9 cellular contexts compared by ENCODE assay signal in the genomic region with DNA sequence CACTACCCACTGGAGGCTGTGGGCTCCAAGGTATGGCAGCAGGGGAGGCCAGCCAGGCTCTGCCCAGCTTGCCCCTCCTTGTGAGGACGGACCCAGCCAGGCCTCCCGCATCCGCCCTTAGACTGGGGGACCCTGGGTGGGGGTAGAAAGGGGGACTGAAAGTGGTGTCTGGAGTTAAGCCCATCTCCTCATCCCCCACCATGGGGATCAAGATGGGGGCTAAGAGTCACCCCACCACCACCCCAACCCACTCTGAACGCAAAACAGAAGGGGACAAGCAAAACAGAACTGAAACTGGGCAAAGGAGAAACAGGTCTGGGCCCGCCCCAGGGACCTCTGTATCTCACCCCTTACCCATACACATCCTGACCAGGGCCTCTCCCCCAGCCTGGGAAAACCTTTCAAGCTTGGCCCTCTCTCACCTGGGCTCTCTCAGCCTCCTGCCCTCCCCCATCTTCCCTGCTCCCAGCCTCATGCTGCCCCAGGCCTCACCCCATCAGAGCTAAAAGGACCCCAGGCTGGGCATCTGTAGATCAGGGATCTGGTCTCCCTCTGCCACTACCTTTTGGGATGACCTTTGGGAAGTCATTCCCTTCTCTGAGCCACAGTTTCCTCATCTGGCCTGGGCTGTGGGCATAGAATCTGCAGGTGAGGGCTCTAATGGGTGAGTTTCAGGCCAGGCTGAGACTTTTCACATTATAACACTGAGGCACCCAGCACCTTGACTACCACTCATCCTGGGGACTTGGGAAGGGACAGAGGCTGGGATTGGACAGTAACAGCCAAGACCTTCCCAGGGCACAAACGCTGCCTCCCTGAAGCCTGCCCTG. TPM values are rescaled to one million over a fixed set of nuclear protein-coding genes. Genes with fewer than 3 reads are reported as not detected.
A peak's percentile ranks its signal among the peaks of the same experiment; 100 is the strongest.
DNase-seq lines count a peak whose midpoint lies in the region; ATAC-seq, FAIRE-seq and TF ChIP-seq lines count a peak whose summit lies in the region.
"Had no signal": no experiment of that assay in that cellular context is flagged by ENCODE, and none has a peak within 500 bp of the region (broad histone marks: within the 10 kb centered on the region; RNA-seq: fewer than 3 reads in every experiment).

No MANE protein-coding gene starts in this region.

- no peaks in the 10 kb centered on the region for H3K9me3 ChIP-seq in naive thymus-derived CD4-positive, alpha-beta T cell (ENCODE audit: control insufficient read depth in 2 of 3, low read length in 3 of 3)
- H3K9me3 ChIP-seq: right atrium auricular region had no signal

- no peaks in the 10 kb centered on the region for H3K36me3 Mint-ChIP-seq in naive thymus-derived CD4-positive, alpha-beta T cell

- peaks cover 28 to 47% of the 10 kb centered on the region in 2 donors for H3K4me1 ChIP-seq in naive thymus-derived CD4-positive, alpha-beta T cell (ENCODE audit: control insufficient read depth in 2 of 2, insufficient read depth in 2 of 2, low read length in 2 of 2)
- H3K4me1 ChIP-seq: right atrium auricular region had no signal

- peaks cover 20 to 64% (median 44%) of the 10 kb centered on the region in 7 donors for H3K4me1 Mint-ChIP-seq in naive thymus-derived CD4-positive, alpha-beta T cell

- FAIRE-seq in GM12892 (lab: Jason Lieb, UNC): no peak
- no peak for FAIRE-seq in RCC 7860 (lab: Jason Lieb, UNC)
- FAIRE-seq: islet of Langerhans had no signal

- intact Hi-C loops in naive thymus-derived CD4-positive, alpha-beta T cell (cut with micrococcal nuclease): no loop called here

- no peaks in the 10 kb centered on the region for H3K27me3 Mint-ChIP-seq in naive thymus-derived CD4-positive, alpha-beta T cell

- 0 out of 2 replicates have a peak, but pooled peaks have one; percentile 27 for TF ChIP-seq POLR2A in GM12892 (IDR thresholded peaks at IDR 0.05; ENCODE audit: low read depth, low read length)

- no peaks in the 10 kb centered on the region for H3K9me3 Mint-ChIP-seq in naive thymus-derived CD4-positive, alpha-beta T cell

- H3K4me3 ChIP-seq in naive thymus-derived CD4-positive, alpha-beta T cell (ENCODE audit: low read length): no peak overlapping the region
- H3K4me3 ChIP-seq: right atrium auricular region had no signal

- peak; percentile 25 for ATAC-seq in GM21825 (IDR thresholded peaks at IDR 0.05; ENCODE audit: unreplicated experiment)
- ATAC-seq in naive thymus-derived CD4-positive, alpha-beta T cell: peak; percentile 26

- H3K36me3 ChIP-seq in naive thymus-derived CD4-positive, alpha-beta T cell (ENCODE audit: control insufficient read depth in 2 of 3, insufficient read depth in 3 of 3, low read length in 3 of 3): no peaks in the 10 kb centered on the region
- H3K36me3 ChIP-seq: right atrium auricular region had no signal

- no peaks in the 10 kb centered on the region for H3K27me3 ChIP-seq in naive thymus-derived CD4-positive, alpha-beta T cell (ENCODE audit: control insufficient read depth in 2 of 2, insufficient read depth in 2 of 2, low read length in 2 of 2)
- H3K27me3 ChIP-seq: right atrium auricular region had no signal

- CTCF ChIA-PET in naive thymus-derived CD4-positive, alpha-beta T cell (lab: Charles Lee): interaction anchor here (0.6 kb wide), 1 partner anchor 23 kb away, joined by 3 read pairs; no protein-coding TSS in a partner anchor

- no peak overlapping the region for H3K27ac ChIP-seq in naive thymus-derived CD4-positive, alpha-beta T cell (ENCODE audit: low read depth, low read length)
- H3K27ac ChIP-seq: right atrium auricular region had no signal

- H3K27ac Mint-ChIP-seq in naive thymus-derived CD4-positive, alpha-beta T cell: peak overlapping the region in 2 of 9 donors; percentile 4 to 85

- POLR2A ChIA-PET in naive thymus-derived CD4-positive, alpha-beta T cell (lab: Charles Lee): no interaction called here

- no peak overlapping the region for H3K4me3 Mint-ChIP-seq in naive thymus-derived CD4-positive, alpha-beta T cell

- DNase-seq in GM12892 (ENCODE audit: insufficient read length) (no peak), RCC 7860 (ENCODE audit: low spot score) (peak; percentile 41), foreskin melanocyte (no peak), NCI-H1048 (lab: John Stamatoyannopoulos, UW) (no peak)
- no peak for DNase-seq in naive thymus-derived CD4-positive, alpha-beta T cell
- no peak for DNase-seq in stimulated activated CD4-positive, alpha-beta T cell treated with anti-CD3 and anti-CD28 coated beads, Interleukin-4, amount 100 ng/mL, for 1 hour

RNA-seq across cellular contexts. Expression of a gene that starts 30.0 kb away (rescaled TPM):
- 1.5 TPM for polyA plus RNA-seq in GM12892 (2012; ENCODE audit: missing spikeins)
- 1 to 10 TPM in 1 of 5 experiments, under 1 TPM in 1, not detected in 3; 0.58 to 1.0 TPM for total RNA-seq in naive thymus-derived CD4-positive, alpha-beta T cell
- polyA plus RNA-seq in naive thymus-derived CD4-positive, alpha-beta T cell: not detected

RNA-seq across cellular contexts. Expression of a gene that starts 36.3 kb away (rescaled TPM):
- 61.4 TPM for polyA plus RNA-seq in GM12892 (2012; ENCODE audit: missing spikeins)
- total RNA-seq in naive thymus-derived CD4-positive, alpha-beta T cell: 10 to 100 TPM in 2 of 5 experiments, 1 to 10 TPM in 3; 1.6 to 15.7 (median 5.0) TPM
- polyA plus RNA-seq in naive thymus-derived CD4-positive, alpha-beta T cell: not detected
